ENCODE assay signal across 12 cellular contexts in genomic region chr1:9798236-9799130, GRCh38. TPM values are rescaled to one million over a fixed set of nuclear protein-coding genes. Genes with fewer than 3 reads are reported as not detected.
A peak's percentile ranks its signal among the peaks of the same experiment; 100 is the strongest.
DNase-seq lines count a peak whose midpoint lies in the region; ATAC-seq, FAIRE-seq and TF ChIP-seq lines count a peak whose summit lies in the region.
"Had no signal": no experiment of that assay in that cellular context is flagged by ENCODE, and none has a peak within 500 bp of the region (broad histone marks: within the 10 kb centered on the region; RNA-seq: fewer than 3 reads in every experiment).

No MANE protein-coding gene starts in this region.

- no TSS peak for BruUV-seq in MCF 10A (replicated peaks; lab: Mats Ljungman, UMichigan)

- H3K9me1 ChIP-seq in keratinocyte (ENCODE audit: control insufficient read depth, extremely low read depth, insufficient read depth, low read length), result peaks cover 5% of the 10 kb centered on the region

- peaks cover 29% of the 10 kb centered on the region for H4K20me1 ChIP-seq in keratinocyte (ENCODE audit: control insufficient read depth, extremely low read depth, insufficient read depth, low read length)

- 85% methylated on average over 11 of the region's 11 CpGs for WGBS in liver
- 72% methylated on average over 11 of the region's 11 CpGs for WGBS in right lobe of liver (ENCODE audit: insufficient coverage, low coverage, low lambda C conversion rate, missing lambda C conversion rate)

- H3K4me1 Mint-ChIP-seq in MCF 10A (ENCODE audit: insufficient read depth, unreplicated experiment), result peaks cover 21% of the 10 kb centered on the region

- H3K27ac ChIP-seq in liver (ENCODE audit: low read depth in 1 of 2, low read length in 2 of 2) (no peak overlapping the region), right lobe of liver (peak overlapping the region in 1 of 3 donors; percentile 7), keratinocyte (ENCODE audit: control insufficient read depth, insufficient read depth, low read length) (peak overlapping the region; percentile 62)

- ATAC-seq in right lobe of liver (no peak), GM19023 (IDR thresholded peaks at IDR 0.05; ENCODE audit: unreplicated experiment) (no peak)

- peak overlapping the region; percentile 88 for H3K27ac Mint-ChIP-seq in MCF 10A (ENCODE audit: low read depth, unreplicated experiment)

- TF ChIP-seq POLR2A in right lobe of liver (IDR thresholded peaks at IDR 0.05), result no peak

- H2AFZ ChIP-seq in keratinocyte (ENCODE audit: control insufficient read depth, low read length), result no peak overlapping the region

- CTCF ChIA-PET in MCF 10A (lab: Yijun Ruan, JAX), result interaction anchor here (0.7 to 1.4 kb wide), 3 partner anchors 12 to 39 kb away, joined by 3 to 8 read pairs (median 4); no protein-coding TSS in a partner anchor

- intact Hi-C loops in right lobe of liver (cut with DNase I), result no loop called here
- intact Hi-C loops in MCF 10A (cut with micrococcal nuclease), result no loop called here

- TF ChIP-seq RAD21 in liver (IDR thresholded peaks at IDR 0.05), result no peak

- no peak for DNase-seq in right lobe of liver
- peak; percentile 63 for DNase-seq in MCF 10A (ENCODE audit: unreplicated experiment)
- no peak for DNase-seq in keratinocyte (ENCODE audit: low read depth, low spot score)
- DNase-seq in SIG-M5 treated with dmso at 0.1 percent for 504 hours (lab: John Stamatoyannopoulos, UW; ENCODE audit: unreplicated experiment), result no peak
- DNase-seq in amygdala (lab: John Stamatoyannopoulos, UW), result no peak
- no peak for DNase-seq in dermis blood vessel endothelial cell
- DNase-seq: amniotic stem cell, DMS 273 treated with DMSO at 0.1 percent for 48 hours, T-helper 9 cell had no signal

- H3K27me3 Mint-ChIP-seq in MCF 10A (ENCODE audit: insufficient read depth, unreplicated experiment), result no peaks in the 10 kb centered on the region

- H3K4me3 Mint-ChIP-seq in MCF 10A (ENCODE audit: unreplicated experiment), result peak overlapping the region; percentile 59

- no peak overlapping the region for H3K4me3 ChIP-seq in liver (ENCODE audit: low read depth in 1 of 3, low read length in 3 of 3)
- H3K4me3 ChIP-seq in right lobe of liver, result no peak overlapping the region
- no peak overlapping the region for H3K4me3 ChIP-seq in keratinocyte (ENCODE audit: control insufficient read depth in 2 of 3, extremely low read depth in 1 of 3, insufficient read depth in 2 of 3, low read depth in 1 of 3, low read length in 3 of 3)

- H3K9me3 Mint-ChIP-seq in MCF 10A (ENCODE audit: unreplicated experiment), result no peaks in the 10 kb centered on the region

- H3K27me3 ChIP-seq in liver (ENCODE audit: control insufficient read depth in 4 of 4, insufficient read depth in 4 of 4, low read length in 3 of 4), result no peaks in the 10 kb centered on the region
- H3K27me3 ChIP-seq in right lobe of liver, result no peaks in the 10 kb centered on the region
- no peaks in the 10 kb centered on the region for H3K27me3 ChIP-seq in keratinocyte (ENCODE audit: control insufficient read depth, extremely low read depth, insufficient read depth, low read length)

- H3K36me3 Mint-ChIP-seq in MCF 10A (ENCODE audit: insufficient read depth, unreplicated experiment), result no peaks in the 10 kb centered on the region

- peak overlapping the region; percentile 45 for H3K4me2 ChIP-seq in keratinocyte (ENCODE audit: control insufficient read depth, extremely low read depth, insufficient read depth, low read depth, low read length)

- peak; percentile 79 for FAIRE-seq in keratinocyte (lab: Jason Lieb, UNC)
- FAIRE-seq: GM19239 had no signal

- H3K4me1 ChIP-seq in liver (ENCODE audit: control insufficient read depth in 4 of 4, insufficient read depth in 4 of 4, low read length in 3 of 4) (peaks cover 0 to 2% (median 0%) of the 10 kb centered on the region in 4 donors), right lobe of liver (no peaks in the 10 kb centered on the region), keratinocyte (ENCODE audit: control insufficient read depth, extremely low read depth, insufficient read depth, low read length) (peaks cover 17% of the 10 kb centered on the region)

- dilution Hi-C loops in keratinocyte (cut with MboI; ENCODE audit: extremely low pct_ligation_motif_present, low sequenced_read_pairs), result loop anchor here (25.0 kb wide), 1 partner anchor 89 kb away; no protein-coding TSS in a partner anchor

- POLR2A ChIA-PET in MCF 10A (lab: Yijun Ruan, JAX), result interaction anchor here (1.2 to 1.8 kb wide), 4 partner anchors 24 to 145 kb away, joined by 4 to 7 read pairs (median 5); partner anchors contain the start of genes LZIC and NMNAT1

- no peak for TF ChIP-seq CTCF in liver (IDR thresholded peaks at IDR 0.05; ENCODE audit: low read depth, low read length, missing input control)
- no peak for TF ChIP-seq CTCF in right lobe of liver (IDR thresholded peaks at IDR 0.05)
- no peak for TF ChIP-seq CTCF in MCF 10A (IDR thresholded peaks at IDR 0.05; ENCODE audit: unreplicated experiment)
- TF ChIP-seq CTCF in keratinocyte (optimal IDR thresholded peaks at IDR 0.05 in 1 of 3, IDR thresholded peaks at IDR 0.05 in 1 of 3, conservative IDR thresholded peaks at IDR 0.05 in 1 of 3; ENCODE audit: extremely low read depth in 1 of 3, insufficient read depth in 2 of 3, low read length in 3 of 3), result no peak

- H3K36me3 ChIP-seq in liver (ENCODE audit: control insufficient read depth in 4 of 4, insufficient read depth in 3 of 4, low read depth in 1 of 4, low read length in 3 of 4), result no peaks in the 10 kb centered on the region
- H3K36me3 ChIP-seq in right lobe of liver, result no peaks in the 10 kb centered on the region
- peaks cover 0 to 3% of the 10 kb centered on the region in 2 experiments for H3K36me3 ChIP-seq in keratinocyte (ENCODE audit: control insufficient read depth in 2 of 2, extremely low read depth in 1 of 2, insufficient read depth in 2 of 2, low read length in 2 of 2)

- no peak overlapping the region for H3K9ac ChIP-seq in liver (ENCODE audit: low read depth in 1 of 2, low read length in 2 of 2)
- H3K9ac ChIP-seq in keratinocyte (ENCODE audit: control insufficient read depth, extremely low read depth, insufficient read depth, low read length), result no peak overlapping the region

- H3K79me2 ChIP-seq in keratinocyte (ENCODE audit: control insufficient read depth, insufficient read depth, low read length), result peaks cover 97% of the 10 kb centered on the region

- H3K9me3 ChIP-seq in liver (ENCODE audit: control insufficient read depth in 4 of 4, low read length in 3 of 4) (no peaks in the 10 kb centered on the region), right lobe of liver (no peaks in the 10 kb centered on the region), keratinocyte (ENCODE audit: control insufficient read depth, low read depth, low read length) (no peaks in the 10 kb centered on the region)

TF ChIP-seq in liver, 16 proteins besides CTCF, POLR2A, EP300 and RAD21:
- TF ChIP-seq NR2F2 (IDR thresholded peaks at IDR 0.05) (peak; percentile 86), HNF4A (conservative IDR thresholded peaks at IDR 0.05) (no peak), HNF4G (IDR thresholded peaks at IDR 0.05) (no peak), FOXA2 (IDR thresholded peaks at IDR 0.05) (no peak), RXRA (IDR thresholded peaks at IDR 0.05) (peak in 1 of 2 donors; percentile 24), FOXA1 (IDR thresholded peaks at IDR 0.05) (no peak), SP1 (IDR thresholded peaks at IDR 0.05) (peak; percentile 27)
TF ChIP-seq in liver: peak in this region for 3.

RNA-seq across cellular contexts. Expression of gene CLSTN1, which starts 25.3 kb away (rescaled TPM):
- total RNA-seq in liver, result 10 to 100 TPM in 1 of 2 donors, 1 to 10 TPM in 1; 8.0 to 13.4 TPM
- 1 to 10 TPM; 3.1 to 9.6 TPM for polyA plus RNA-seq in liver
- total RNA-seq in right lobe of liver, result 1 to 10 TPM; 4.4 to 9.9 (median 8.3) TPM
- 98.5 and 106 TPM in 2 replicates for total RNA-seq in MCF 10A (2022)
- polyA plus RNA-seq in keratinocyte, result 79.1 to 263 TPM (median 90.3 TPM) in 3 replicates
- polyA plus RNA-seq in keratinocyte (2011; ENCODE audit: low read depth), result 70.0 TPM
- polyA plus RNA-seq in keratinocyte (2011; cell fraction: cytosol; rRNA removed), result 67.1 and 103 TPM in 2 replicates
- 424 and 491 TPM in 2 replicates for polyA plus RNA-seq in keratinocyte (2011; cell fraction: nucleus; rRNA removed)
- polyA plus RNA-seq in keratinocyte (2012; ENCODE audit: low replicate concordance), result 130 and 344 TPM in 2 replicates
- 159 to 521 TPM (median 197 TPM) in 3 replicates for polyA minus RNA-seq in keratinocyte
- 202 TPM for polyA minus RNA-seq in keratinocyte (2011; cell fraction: cytosol; rRNA and poly(A)+ RNA removed)
- 492 and 717 TPM in 2 replicates for polyA minus RNA-seq in keratinocyte (2011; cell fraction: nucleus; rRNA and poly(A)+ RNA removed)
- 72.0 and 110 TPM in 2 replicates for total RNA-seq in dermis blood vessel endothelial cell
